Comparison of ENCODE assay signal across 2 cellular contexts in genomic region chr7:121102619-121103018, GRCh38.
A peak's percentile ranks its signal among the peaks of the same experiment; 100 is the strongest.
TF ChIP-seq lines count a peak whose summit lies in the region.

No MANE protein-coding gene starts in this region.

TF ChIP-seq in IMR-90, 13 proteins besides CTCF, POLR2A, EP300 and RAD21:
- no peak for TF ChIP-seq NFE2L2 (IDR thresholded peaks at IDR 0.05; ENCODE audit: low read depth, low read length)
- TF ChIP-seq FOS (IDR thresholded peaks at IDR 0.05; ENCODE audit: low read depth, low read length) = no peak
- no peak for TF ChIP-seq SMC3 (IDR thresholded peaks at IDR 0.05; ENCODE audit: low read depth, low read length)
- TF ChIP-seq RFX5 (IDR thresholded peaks at IDR 0.05; ENCODE audit: low read depth, low read length) = no peak
- TF ChIP-seq MAZ (IDR thresholded peaks at IDR 0.05; ENCODE audit: borderline replicate concordance, low read depth, low read length) = no peak
- no peak for TF ChIP-seq CEBPB (IDR thresholded peaks at IDR 0.05; ENCODE audit: low read depth, low read length)
- no peak for TF ChIP-seq MAFK (IDR thresholded peaks at IDR 0.05; ENCODE audit: low read depth, low read length)
- no peak for TF ChIP-seq MXI1 (IDR thresholded peaks at IDR 0.05; ENCODE audit: borderline replicate concordance, low read depth, low read length)
- no peak for TF ChIP-seq ELK1 (IDR thresholded peaks at IDR 0.05; ENCODE audit: borderline replicate concordance, low read depth, low read length)
- no peak for TF ChIP-seq CHD1 (IDR thresholded peaks at IDR 0.05; ENCODE audit: low read depth, low read length)
- TF ChIP-seq BHLHE40 (IDR thresholded peaks at IDR 0.05; ENCODE audit: low read depth, low read length) = no peak

TF ChIP-seq in H1, 55 proteins besides CTCF, POLR2A, EP300 and RAD21:
- TF ChIP-seq KDM4A (IDR thresholded peaks at IDR 0.05; ENCODE audit: low read depth, low read length, severe bottlenecking) (peak; percentile 11), HDAC2 (IDR thresholded peaks at IDR 0.05; ENCODE audit: borderline replicate concordance in 1 of 2, low read depth in 2 of 2, low read length in 2 of 2) (0 out of 4 replicates have a peak, but pooled peaks of 1 of the 2 experiments have one; percentile 23), SP1 (IDR thresholded peaks at IDR 0.05; ENCODE audit: low read depth, low read length) (peak; percentile 74; the same call in 1 of the 2 replicates), ASH2L (IDR thresholded peaks at IDR 0.05; ENCODE audit: low read length) (peak; percentile 73), CBX5 (IDR thresholded peaks at IDR 0.05; ENCODE audit: low read depth, low read length) (no peak), GTF2F1 (IDR thresholded peaks at IDR 0.05; ENCODE audit: borderline replicate concordance, low read depth, low read length) (no peak)
